ENCODE assay signal across 35 cellular contexts in genomic region chr14:95941897-95942296, GRCh38.
"Had no signal": no experiment of that assay in that cellular context is flagged by ENCODE, and none has a peak within 500 bp of the region (broad histone marks: within the 10 kb centered on the region; RNA-seq: fewer than 3 reads in every experiment).

No MANE protein-coding gene starts in this region.

- H3K36me3 ChIP-seq: MG63 had no signal

- DNase-seq: Karpas-422, Kasumi-1, MG63, MM.1S, MV-4-11, NCI-H1048, NCI-H1092, NCI-H1092 treated with DMSO at 0.1 percent for 48 hours, NCI-H1105, NCI-H1105 treated with DMSO at 0.1 percent for 48 hours, NCI-H1417, NCI-H1417 treated with DMSO at 0.1 percent for 48 hours, NCI-H1436, NCI-H1436 treated with DMSO at 0.1 percent for 48 hours, NCI-H146, NCI-H1694, NCI-H1694 treated with DMSO at 0.1 percent for 48 hours, NCI-H187, NCI-H187 treated with DMSO at 0.1 percent for 48 hours, NCI-H1930, NCI-H2029, NCI-H2029 treated with DMSO at 0.1 percent for 48 hours, NCI-H2081, NCI-H2081 treated with DMSO at 0.1 percent for 48 hours, NCI-H2107, NCI-H2171, NCI-H2171 treated with DMSO at 0.1 percent for 48 hours, NCI-H2227 treated with DMSO at 0.1 percent for 48 hours, NCI-H226, NCI-H345, NCI-H446, NCI-H446 treated with DMSO at 0.1 percent for 48 hours, NCI-H510A, NCI-H510A treated with DMSO at 0.1 percent for 48 hours, NCI-H524 had no signal

- H3K27me3 ChIP-seq: MG63 had no signal

- H3K4me3 ChIP-seq: MG63 had no signal

- H3K9me3 ChIP-seq: MG63 had no signal
